9 cellular contexts compared by ENCODE assay signal in genomic region chr11:5280582-5281102, GRCh38. TPM values are rescaled to one million over a fixed set of nuclear protein-coding genes. Genes with fewer than 3 reads are reported as not detected.
DNase-seq lines count a peak whose midpoint lies in the region; ATAC-seq, FAIRE-seq and TF ChIP-seq lines count a peak whose summit lies in the region.
"Had no signal": no experiment of that assay in that cellular context is flagged by ENCODE, and none has a peak within 500 bp of the region (broad histone marks: within the 10 kb centered on the region; RNA-seq: fewer than 3 reads in every experiment).

No MANE protein-coding gene starts in this region.

- TF ChIP-seq CTCF in A549 (IDR thresholded peaks at IDR 0.05) (no peak), IMR-90 (conservative IDR thresholded peaks at IDR 0.05; ENCODE audit: low read depth, low read length) (no peak), hepatocyte (IDR thresholded peaks at IDR 0.05; ENCODE audit: poor library complexity) (no peak), thyroid gland (IDR thresholded peaks at IDR 0.05) (no peak)

- H3K27me3 ChIP-seq in IMR-90 (ENCODE audit: control insufficient read depth, insufficient read depth, low read length) = no peaks in the 10 kb centered on the region
- no peaks in the 10 kb centered on the region for H3K27me3 ChIP-seq in hepatocyte
- H3K27me3 ChIP-seq in thyroid gland = no peaks in the 10 kb centered on the region

- TF ChIP-seq POLR2A in A549 (IDR thresholded peaks at IDR 0.05; ENCODE audit: low read length) = no peak
- TF ChIP-seq POLR2A in H54 (IDR thresholded peaks at IDR 0.05; ENCODE audit: low read depth, low read length) = no peak
- TF ChIP-seq POLR2A in IMR-90 (IDR thresholded peaks at IDR 0.05; ENCODE audit: low read depth, low read length) = no peak
- no peak for TF ChIP-seq POLR2A in thyroid gland (IDR thresholded peaks at IDR 0.05)

- DNase-seq in A549 (ENCODE audit: low read depth in 1 of 2, low spot score in 1 of 2) = peak; percentile 94 to 98
- DNase-seq in GM04504 (ENCODE audit: low read depth) = peak; percentile 99
- DNase-seq in H54 (ENCODE audit: insufficient read length, low spot score) = peak; percentile 88
- DNase-seq in IMR-90 = peak; percentile 100
- peak; percentile 12 for DNase-seq in activated CD4-positive, alpha-beta T cell treated with anti-CD3 and anti-CD28 coated beads, Interleukin-2, amount 10 ng/mL, durations not matched to agents 7 days and 5 days
- DNase-seq in hepatocyte (ENCODE audit: low spot score) = peak; percentile 74
- DNase-seq in thyroid gland = peak; percentile 4 to 9
- no peak for DNase-seq in T-helper 9 cell

- no peaks in the 10 kb centered on the region for H3K9me2 ChIP-seq in hepatocyte (replicated peaks; ENCODE audit: insufficient read depth)

- H2AK9ac ChIP-seq in IMR-90 (replicated peaks; ENCODE audit: low read depth, low read length, poor library complexity) = no peak overlapping the region

- H4K91ac ChIP-seq in IMR-90 (ENCODE audit: insufficient read depth, low read depth, low read length) = peak overlapping the region; percentile 96; the same call in 1 of the 2 replicates

- no TSS peak for BruUV-seq in IMR-90 (replicated peaks; lab: Mats Ljungman, UMichigan)

- peak overlapping the region; percentile 67 to 97; a peak in 1 of 4 replicates for H4K8ac ChIP-seq in IMR-90 (ENCODE audit: low read depth in 2 of 2, low read length in 2 of 2)

- peaks cover 4% of the 10 kb centered on the region for H3K4me1 Mint-ChIP-seq in activated CD4-positive, alpha-beta T cell treated with anti-CD3 and anti-CD28 coated beads, Interleukin-2, amount 10 ng/mL, durations not matched to agents 7 days and 5 days
- H3K4me1 Mint-ChIP-seq: IgD-negative memory B cell had no signal

- dilution Hi-C loops in IMR-90 (cut with HindIII; ENCODE audit: low sequenced_read_pairs, unreplicated experiment) = no loop called here

- TF ChIP-seq EP300 in A549 (IDR thresholded peaks at IDR 0.05) = no peak

- H2BK15ac ChIP-seq in IMR-90 (ENCODE audit: low read depth, low read length) = 0 out of 3 replicates have a peak overlapping the region, but pooled peaks have one; percentile 9

- peak overlapping the region; percentile 99; the same call in 1 of the 2 replicates for H2BK20ac ChIP-seq in IMR-90 (ENCODE audit: low read depth, low read length)

- in situ Hi-C loops in IMR-90 (cut with MboI; ENCODE audit: low sequenced_read_pairs) = loop anchor here (10.0 kb wide), 1 partner anchor 84 kb away; no protein-coding TSS in a partner anchor

- WGBS in A549 (ENCODE audit: missing lambda C conversion rate) = 8% methylated on average over 2 of the region's 3 CpGs
- whole genome bisulfite sequencing in IMR-90 (ENCODE audit: extremely low coverage in 2 of 2, insufficient read length in 1 of 2), 2 experiments = 8% methylated on average over 2 of the region's 3 CpGs; no CpG with 5 or more reads in 1 of the 2 experiments
- 66% methylated on average over 2 of the region's 3 CpGs for WGBS in hepatocyte (ENCODE audit: low lambda C conversion rate, missing lambda C conversion rate)
- 62 to 66% methylated on average over 3 of the region's 3 CpGs for WGBS in thyroid gland, 2 donors

- H3K36me3 ChIP-seq in IMR-90 (ENCODE audit: control insufficient read depth, insufficient read depth, low read length) = no peaks in the 10 kb centered on the region
- H3K36me3 ChIP-seq in hepatocyte (replicated peaks; ENCODE audit: insufficient read depth, low read depth) = no peaks in the 10 kb centered on the region
- H3K36me3 ChIP-seq in thyroid gland = no peaks in the 10 kb centered on the region

- H3K4me3 ChIP-seq in A549 (no peak overlapping the region), IMR-90 (ENCODE audit: insufficient read depth, low read depth, low read length) (no peak overlapping the region), hepatocyte (no peak overlapping the region), thyroid gland (replicated peaks in 1 of 3) (no peak overlapping the region)

- H3K14ac ChIP-seq in IMR-90 (replicated peaks; ENCODE audit: low read depth, low read length) = peak overlapping the region; percentile 90; the same call in 1 of the 2 replicates

- no peaks in the 10 kb centered on the region for H3K9me3 Mint-ChIP-seq in activated CD4-positive, alpha-beta T cell treated with anti-CD3 and anti-CD28 coated beads, Interleukin-2, amount 10 ng/mL, durations not matched to agents 7 days and 5 days
- H3K9me3 Mint-ChIP-seq: IgD-negative memory B cell had no signal

- H3K4me2 ChIP-seq in A549 (peak overlapping the region; percentile 57), IMR-90 (ENCODE audit: low read depth, low read length) (no peak overlapping the region), hepatocyte (no peak overlapping the region)

- no peak overlapping the region; the same call in 1 of the 2 replicates for H4K5ac ChIP-seq in IMR-90 (ENCODE audit: low read depth, low read length)

- CTCF ChIA-PET in A549 (lab: Yijun Ruan, JAX) (interaction anchor here (0.5 to 3.0 kb wide), 5 partner anchors 10 to 139 kb away, joined by 3 to 13 read pairs (median 4); no protein-coding TSS in a partner anchor), IMR-90 (lab: Yijun Ruan, JAX) (interaction anchor here (1.1 to 1.3 kb wide), 2 partner anchors 11 to 13 kb away, joined by 3 read pairs; no protein-coding TSS in a partner anchor)
- CTCF ChIA-PET in activated CD4-positive, alpha-beta T cell treated with anti-CD3 and anti-CD28 coated beads, Interleukin-2, amount 10 ng/mL, durations not matched to agents 7 days and 5 days (lab: Charles Lee) = no interaction called here

- POLR2A ChIA-PET in A549 (lab: Yijun Ruan, JAX) (no interaction called here), IMR-90 (lab: Charles Lee; ENCODE audit: unreplicated experiment) (interaction anchor here (0.6 kb wide), 1 partner anchor 84 kb away, joined by 4 read pairs; no protein-coding TSS in a partner anchor)
- POLR2A ChIA-PET in activated CD4-positive, alpha-beta T cell treated with anti-CD3 and anti-CD28 coated beads, Interleukin-2, amount 10 ng/mL, durations not matched to agents 7 days and 5 days (lab: Charles Lee) = no interaction called here

- TF ChIP-seq RAD21 in A549 (conservative IDR thresholded peaks at IDR 0.05 in 1 of 2, IDR thresholded peaks at IDR 0.05 in 1 of 2) (no peak; a peak in 1 of 5 replicates), IMR-90 (IDR thresholded peaks at IDR 0.05; ENCODE audit: low read length) (no peak)

- H3K9me3 ChIP-seq in A549 (no peaks in the 10 kb centered on the region), IMR-90 (ENCODE audit: control insufficient read depth, insufficient read depth, low read length) (no peaks in the 10 kb centered on the region), hepatocyte (ENCODE audit: low read depth) (no peaks in the 10 kb centered on the region), thyroid gland (no peaks in the 10 kb centered on the region)

- no peaks in the 10 kb centered on the region for H3K27me3 Mint-ChIP-seq in activated CD4-positive, alpha-beta T cell treated with anti-CD3 and anti-CD28 coated beads, Interleukin-2, amount 10 ng/mL, durations not matched to agents 7 days and 5 days
- H3K27me3 Mint-ChIP-seq: IgD-negative memory B cell had no signal

- ATAC-seq in A549 (peak; percentile 100), IMR-90 (ENCODE audit: low read depth) (peak; percentile 99)

- intact Hi-C loops in IMR-90 (cut with micrococcal nuclease) (no loop called here), thyroid gland (cut with DNase I) (no loop called here)

- H3K36me3 Mint-ChIP-seq in activated CD4-positive, alpha-beta T cell treated with anti-CD3 and anti-CD28 coated beads, Interleukin-2, amount 10 ng/mL, durations not matched to agents 7 days and 5 days (ENCODE audit: low read depth) = no peaks in the 10 kb centered on the region
- H3K36me3 Mint-ChIP-seq: IgD-negative memory B cell had no signal

- H2AK5ac ChIP-seq in IMR-90 (ENCODE audit: low read depth, low read length) = no peak overlapping the region

- H2BK5ac ChIP-seq in IMR-90 (ENCODE audit: low read depth, low read length, poor library complexity, severe bottlenecking) = peak overlapping the region; percentile 94

- peak overlapping the region; percentile 82 for H3K4ac ChIP-seq in IMR-90 (ENCODE audit: low read depth, low read length)

- peaks cover 7% of the 10 kb centered on the region; the same call in 1 of the 2 replicates for H3K9me1 ChIP-seq in IMR-90 (ENCODE audit: insufficient read depth, low read length)

- H2BK120ac ChIP-seq in IMR-90 (ENCODE audit: low read depth, low read length) = peak overlapping the region; percentile 98

- peaks cover 18% of the 10 kb centered on the region for H3K4me1 ChIP-seq in A549
- H3K4me1 ChIP-seq in IMR-90 (ENCODE audit: control insufficient read depth, insufficient read depth, low read length) = peaks cover 14% of the 10 kb centered on the region
- H3K4me1 ChIP-seq in hepatocyte (ENCODE audit: insufficient read depth) = no peaks in the 10 kb centered on the region
- H3K4me1 ChIP-seq in thyroid gland = no peaks in the 10 kb centered on the region

- no peak overlapping the region for H3K4me3 Mint-ChIP-seq in activated CD4-positive, alpha-beta T cell treated with anti-CD3 and anti-CD28 coated beads, Interleukin-2, amount 10 ng/mL, durations not matched to agents 7 days and 5 days
- H3K4me3 Mint-ChIP-seq: IgD-negative memory B cell had no signal

- H3K79me2 ChIP-seq in hepatocyte = no peaks in the 10 kb centered on the region

- H3K18ac ChIP-seq in IMR-90 (ENCODE audit: low read depth, low read length) = no peak overlapping the region

- H3K27ac Mint-ChIP-seq in activated CD4-positive, alpha-beta T cell treated with anti-CD3 and anti-CD28 coated beads, Interleukin-2, amount 10 ng/mL, durations not matched to agents 7 days and 5 days = no peak overlapping the region
- H3K27ac Mint-ChIP-seq: IgD-negative memory B cell had no signal

- peak overlapping the region; percentile 54; the same call in 1 of the 2 replicates for H3K56ac ChIP-seq in IMR-90 (ENCODE audit: extremely low read depth, insufficient read depth, low read length)

- FAIRE-seq in A549 (lab: Jason Lieb, UNC) (peak; percentile 94), H54 (lab: Jason Lieb, UNC) (peak; percentile 100)

- peak overlapping the region; percentile 47 for H2AFZ ChIP-seq in IMR-90 (replicated peaks; ENCODE audit: low read length, poor library complexity)
- no peak overlapping the region for H2AFZ ChIP-seq in hepatocyte

- no peaks in the 10 kb centered on the region for H3K79me1 ChIP-seq in IMR-90 (ENCODE audit: low read depth in 1 of 2, low read length in 2 of 2)

- no peak overlapping the region for H3K9ac ChIP-seq in IMR-90 (ENCODE audit: low read depth, low read length)

- no peak overlapping the region for H3K23ac ChIP-seq in IMR-90 (ENCODE audit: low read depth, low read length)

- H3K27ac ChIP-seq in A549 (peak overlapping the region; percentile 78 to 87), IMR-90 (ENCODE audit: insufficient read depth, low read length) (peak overlapping the region; percentile 85; the same call in 1 of the 2 replicates), hepatocyte (no peak overlapping the region), thyroid gland (no peak overlapping the region)

- no peaks in the 10 kb centered on the region for H4K20me1 ChIP-seq in IMR-90 (ENCODE audit: insufficient read depth, low read length)
- H4K20me1 ChIP-seq in hepatocyte (ENCODE audit: insufficient read depth, poor library complexity, severe bottlenecking) = no peaks in the 10 kb centered on the region

RNA-seq across cellular contexts. Expression of gene HBE1, which starts 10.9 kb away (rescaled TPM):
- polyA plus RNA-seq in A549 (2011; rRNA removed) (0.24 and 0.32 TPM in 2 replicates), A549 (2017; fragmentation: RNase III; extraction: RNeasy Plus Mini Kit Qiagen cat#74134 plus additional on column Dnase treatment) (0.10 TPM in 1 of 3 replicates, not detected in the others), IMR-90 (2012; rRNA removed) (7.7 and 12.7 TPM in 2 replicates), hepatocyte (0.25 and 1.5 TPM in 2 replicates)
- polyA plus RNA-seq in A549 (2012; cell fraction: cytosol; rRNA removed) = 0.10 and 0.15 TPM in 2 replicates
- polyA plus RNA-seq in A549 (2012; cell fraction: nucleus; rRNA removed) = 0.22 TPM in 1 of 2 replicates, not detected in the other
- polyA minus RNA-seq in A549 (2011; rRNA and poly(A)+ RNA removed) = 0.79 and 0.97 TPM in 2 replicates
- total RNA-seq in IMR-90 (2012; rRNA removed) (1.4 and 3.2 TPM in 2 replicates), hepatocyte (1.1 and 1.6 TPM in 2 replicates), thyroid gland (1 to 10 TPM in 1 of 4 donors, not detected in 3; 1.2 TPM)
- polyA plus RNA-seq in IMR-90 (2012; cell fraction: cytosol; rRNA removed) = 13.7 and 33.6 TPM in 2 replicates
- 4.8 and 12.2 TPM in 2 replicates for polyA plus RNA-seq in IMR-90 (2012; cell fraction: nucleus; rRNA removed; ENCODE audit: low replicate concordance)
- total RNA-seq in activated CD4-positive, alpha-beta T cell treated with anti-CD3 and anti-CD28 coated beads, Interleukin-2, amount 10 ng/mL, durations not matched to agents 7 days and 5 days = not detected
- polyA plus RNA-seq: IgD-negative memory B cell had no signal

RNA-seq across cellular contexts. Expression of gene OR51B4, which starts 21.1 kb away (rescaled TPM):
- polyA plus RNA-seq in A549 (2011; rRNA removed) = 0.11 TPM in 1 of 2 replicates, not detected in the other
- polyA plus RNA-seq in A549 (2012; cell fraction: cytosol; rRNA removed) = 0.06 TPM in 1 of 2 replicates, not detected in the other
- polyA plus RNA-seq in A549 (2012; cell fraction: nucleus; rRNA removed) = not detected in 2 replicates
- polyA plus RNA-seq in A549 (2017; fragmentation: RNase III; extraction: RNeasy Plus Mini Kit Qiagen cat#74134 plus additional on column Dnase treatment) = not detected in 3 replicates
- polyA minus RNA-seq in A549 (2011; rRNA and poly(A)+ RNA removed) = 0.29 and 0.37 TPM in 2 replicates
- total RNA-seq in IMR-90 (2012; rRNA removed) = not detected in 2 replicates
- polyA plus RNA-seq in IMR-90 (2012; rRNA removed) = 0.11 TPM in 1 of 2 replicates, not detected in the other
- polyA plus RNA-seq in IMR-90 (2012; cell fraction: cytosol; rRNA removed) = 0.16 TPM in 1 of 2 replicates, not detected in the other
- polyA plus RNA-seq in IMR-90 (2012; cell fraction: nucleus; rRNA removed; ENCODE audit: low replicate concordance) = 0.09 TPM in 1 of 2 replicates, not detected in the other
- total RNA-seq in activated CD4-positive, alpha-beta T cell treated with anti-CD3 and anti-CD28 coated beads, Interleukin-2, amount 10 ng/mL, durations not matched to agents 7 days and 5 days = not detected
- not detected in 2 replicates for total RNA-seq in hepatocyte
- 0.17 TPM in 1 of 2 replicates, not detected in the other for polyA plus RNA-seq in hepatocyte
- total RNA-seq in thyroid gland = not detected
- polyA plus RNA-seq: IgD-negative memory B cell had no signal

RNA-seq across cellular contexts. Expression of gene HBG2, which starts 26.1 kb away (rescaled TPM):
- polyA plus RNA-seq in A549 (2011; rRNA removed) = not detected in 2 replicates
- 0.08 TPM in 1 of 2 replicates, not detected in the other for polyA plus RNA-seq in A549 (2012; cell fraction: cytosol; rRNA removed)
- not detected in 2 replicates for polyA plus RNA-seq in A549 (2012; cell fraction: nucleus; rRNA removed)
- polyA plus RNA-seq in A549 (2017; fragmentation: RNase III; extraction: RNeasy Plus Mini Kit Qiagen cat#74134 plus additional on column Dnase treatment) = not detected in 3 replicates
- polyA minus RNA-seq in A549 (2011; rRNA and poly(A)+ RNA removed) = not detected in 2 replicates
- total RNA-seq in IMR-90 (2012; rRNA removed) = 0.54 TPM in 1 of 2 replicates, not detected in the other
- 1.7 TPM in 1 of 2 replicates, not detected in the other for polyA plus RNA-seq in IMR-90 (2012; rRNA removed)
- 0.55 and 1.3 TPM in 2 replicates for polyA plus RNA-seq in IMR-90 (2012; cell fraction: cytosol; rRNA removed)
- polyA plus RNA-seq in IMR-90 (2012; cell fraction: nucleus; rRNA removed; ENCODE audit: low replicate concordance) = not detected in 2 replicates
- total RNA-seq in activated CD4-positive, alpha-beta T cell treated with anti-CD3 and anti-CD28 coated beads, Interleukin-2, amount 10 ng/mL, durations not matched to agents 7 days and 5 days = not detected
- not detected in 2 replicates for total RNA-seq in hepatocyte
- 0.63 TPM in 1 of 2 replicates, not detected in the other for polyA plus RNA-seq in hepatocyte
- total RNA-seq in thyroid gland = not detected

RNA-seq across cellular contexts. Expression of gene HBG1, which starts 31.0 kb away (rescaled TPM):
- polyA plus RNA-seq in A549 (2011; rRNA removed) (not detected in 2 replicates), A549 (2017; fragmentation: RNase III; extraction: RNeasy Plus Mini Kit Qiagen cat#74134 plus additional on column Dnase treatment) (not detected in 3 replicates), IMR-90 (2012; rRNA removed) (not detected in 2 replicates), hepatocyte (not detected in 2 replicates)
- polyA plus RNA-seq in A549 (2012; cell fraction: cytosol; rRNA removed) = not detected in 2 replicates
- polyA plus RNA-seq in A549 (2012; cell fraction: nucleus; rRNA removed) = not detected in 2 replicates
- 0.63 TPM in 1 of 2 replicates, not detected in the other for polyA minus RNA-seq in A549 (2011; rRNA and poly(A)+ RNA removed)
- total RNA-seq in IMR-90 (2012; rRNA removed) (not detected in 2 replicates), hepatocyte (not detected in 2 replicates), thyroid gland (not detected)
- not detected in 2 replicates for polyA plus RNA-seq in IMR-90 (2012; cell fraction: cytosol; rRNA removed)
- polyA plus RNA-seq in IMR-90 (2012; cell fraction: nucleus; rRNA removed; ENCODE audit: low replicate concordance) = not detected in 2 replicates
- not detected for total RNA-seq in activated CD4-positive, alpha-beta T cell treated with anti-CD3 and anti-CD28 coated beads, Interleukin-2, amount 10 ng/mL, durations not matched to agents 7 days and 5 days
- polyA plus RNA-seq: IgD-negative memory B cell had no signal

RNA-seq across cellular contexts. Expression of gene OR51B2, which starts 43.5 kb away (rescaled TPM):
- not detected in 2 replicates for polyA plus RNA-seq in A549 (2011; rRNA removed)
- not detected in 2 replicates for polyA plus RNA-seq in A549 (2012; cell fraction: cytosol; rRNA removed)
- not detected in 2 replicates for polyA plus RNA-seq in A549 (2012; cell fraction: nucleus; rRNA removed)
- polyA plus RNA-seq in A549 (2017; fragmentation: RNase III; extraction: RNeasy Plus Mini Kit Qiagen cat#74134 plus additional on column Dnase treatment) = not detected in 3 replicates
- not detected in 2 replicates for polyA minus RNA-seq in A549 (2011; rRNA and poly(A)+ RNA removed)
- total RNA-seq in IMR-90 (2012; rRNA removed) = not detected in 2 replicates
- not detected in 2 replicates for polyA plus RNA-seq in IMR-90 (2012; rRNA removed)
- polyA plus RNA-seq in IMR-90 (2012; cell fraction: cytosol; rRNA removed) = not detected in 2 replicates
- not detected in 2 replicates for polyA plus RNA-seq in IMR-90 (2012; cell fraction: nucleus; rRNA removed; ENCODE audit: low replicate concordance)
- total RNA-seq in activated CD4-positive, alpha-beta T cell treated with anti-CD3 and anti-CD28 coated beads, Interleukin-2, amount 10 ng/mL, durations not matched to agents 7 days and 5 days = not detected
- not detected in 2 replicates for total RNA-seq in hepatocyte
- not detected in 2 replicates for polyA plus RNA-seq in hepatocyte
- total RNA-seq in thyroid gland = not detected
- polyA plus RNA-seq: IgD-negative memory B cell had no signal

Comparison
In these comparisons a context has a peak if more than half of its experiments do, and no peak if none do; other contexts are left out.
1. H3K27ac ChIP-seq: peak in A549 (2 of 2) and IMR-90 (single experiment); none in hepatocyte (single experiment) and thyroid gland (0 of 3).